Comparison of ENCODE assay signal across 26 cellular contexts in genomic region chr20:57268399-57269076, GRCh38. TPM values are rescaled to one million over a fixed set of nuclear protein-coding genes. Genes with fewer than 3 reads are reported as not detected.
DNase-seq lines count a peak whose midpoint lies in the region; ATAC-seq, FAIRE-seq and TF ChIP-seq lines count a peak whose summit lies in the region.
"Had no signal": no experiment of that assay in that cellular context is flagged by ENCODE, and none has a peak within 500 bp of the region (broad histone marks: within the 10 kb centered on the region; RNA-seq: fewer than 3 reads in every experiment).

No MANE protein-coding gene starts in this region.

- intact Hi-C loops in K562 (cut with micrococcal nuclease), result no loop called here

- peaks cover 0 to 22% of the 10 kb centered on the region in 2 experiments; a peak in 3 of 5 replicates for H3K4me1 ChIP-seq in K562 (replicated peaks in 1 of 2; ENCODE audit: control insufficient read depth in 2 of 2, insufficient read depth in 2 of 2, low read length in 2 of 2)

- H3K27ac Mint-ChIP-seq in neural crest cell (ENCODE audit: unreplicated experiment) (no peak overlapping the region), T-cell (peak overlapping the region in 1 of 2 donors; percentile 3), glutamatergic neuron (ENCODE audit: unreplicated experiment) (no peak overlapping the region)

- no TSS peak for BruUV-seq in K562 (replicated peaks; lab: Mats Ljungman, UMichigan)

- H2AFZ ChIP-seq in K562 (ENCODE audit: low read depth, low read length), result no peak overlapping the region

- H3K27me3 Mint-ChIP-seq in neural crest cell (ENCODE audit: low read depth), result peaks cover 64% of the 10 kb centered on the region
- H3K27me3 Mint-ChIP-seq in T-cell, result peaks cover 51 to 58% of the 10 kb centered on the region in 2 donors
- peaks cover 13% of the 10 kb centered on the region for H3K27me3 Mint-ChIP-seq in glutamatergic neuron (ENCODE audit: unreplicated experiment)

- CTCF ChIA-PET in K562 (lab: Yijun Ruan, JAX; ENCODE audit: low intra/inter-chr PET ratio) (no interaction called here), T-cell (lab: Charles Lee) (no interaction called here)

- TF ChIP-seq RAD21 in K562 (CRISPR knock-in tag; conservative IDR thresholded peaks at IDR 0.05 in 1 of 2, IDR thresholded peaks at IDR 0.05 in 1 of 2), result no peak

- WGBS in K562 (ENCODE audit: insufficient coverage, low coverage, missing lambda C conversion rate), result 0% methylated on average over 8 of the region's 8 CpGs

- TF ChIP-seq EP300 in K562 (IDR thresholded peaks at IDR 0.05; ENCODE audit: low read length), result no peak

- H3K4me2 ChIP-seq in K562 (ENCODE audit: insufficient read depth, low read length), result no peak overlapping the region

- no peaks in the 10 kb centered on the region for H3K36me3 Mint-ChIP-seq in neural crest cell (ENCODE audit: low read depth)
- H3K36me3 Mint-ChIP-seq in T-cell, result no peaks in the 10 kb centered on the region
- no peaks in the 10 kb centered on the region for H3K36me3 Mint-ChIP-seq in glutamatergic neuron (ENCODE audit: unreplicated experiment)
- H3K36me3 Mint-ChIP-seq: CD8-positive, alpha-beta memory T cell had no signal

- H3K9ac ChIP-seq in K562 (ENCODE audit: insufficient read depth in 1 of 2, low read depth in 2 of 2, low read length in 2 of 2), result no peak overlapping the region

- peak overlapping the region; percentile 57 for H3K4me3 Mint-ChIP-seq in neural crest cell
- H3K4me3 Mint-ChIP-seq in T-cell, result no peak overlapping the region
- H3K4me3 Mint-ChIP-seq in glutamatergic neuron (ENCODE audit: unreplicated experiment), result no peak overlapping the region

- TF ChIP-seq POLR2A in K562 (conservative IDR thresholded peaks at IDR 0.05), result no peak

- H3K9me1 ChIP-seq in K562 (ENCODE audit: control insufficient read depth, insufficient read depth, low read length), result peaks cover 2% of the 10 kb centered on the region

- H3K9me3 ChIP-seq in K562 (replicated peaks; ENCODE audit: control insufficient read depth, insufficient read depth, low read depth, low read length), result no peaks in the 10 kb centered on the region
- H3K9me3 ChIP-seq: SJSA1 had no signal

- H3K36me3 ChIP-seq in K562 (ENCODE audit: control insufficient read depth, insufficient read depth, low read length), result no peaks in the 10 kb centered on the region
- H3K36me3 ChIP-seq: SJSA1 had no signal

- TF ChIP-seq CTCF in K562 (IDR thresholded peaks at IDR 0.05 in 2 of 3, conservative IDR thresholded peaks at IDR 0.05 in 1 of 3; ENCODE audit: insufficient read depth in 2 of 3, low read depth in 1 of 3, low read length in 3 of 3) (no peak), neural crest cell (conservative IDR thresholded peaks at IDR 0.05) (no peak), glutamatergic neuron (IDR thresholded peaks at IDR 0.05; ENCODE audit: partially characterized antibody, unreplicated experiment) (no peak)

- peaks cover 37% of the 10 kb centered on the region for H3K4me1 Mint-ChIP-seq in neural crest cell
- peaks cover 0 to 5% (median 3%) of the 10 kb centered on the region in 3 donors for H3K4me1 Mint-ChIP-seq in T-cell
- H3K4me1 Mint-ChIP-seq in glutamatergic neuron (ENCODE audit: low read depth, unreplicated experiment), result peaks cover 26% of the 10 kb centered on the region

- no peak for ATAC-seq in K562
- no peak for ATAC-seq in T-cell (replicated peaks in 1 of 4)
- ATAC-seq: HCT116, HepG2 had no signal

- H3K79me2 ChIP-seq in K562 (ENCODE audit: control insufficient read depth, insufficient read depth, low read length), result no peaks in the 10 kb centered on the region

- FAIRE-seq in K562 (lab: Jason Lieb, UNC), result no peak
- FAIRE-seq: HepG2 had no signal

- H3K27me3 ChIP-seq in K562 (ENCODE audit: control insufficient read depth in 2 of 2, insufficient read depth in 2 of 2, low read length in 2 of 2), result peaks cover 19 to 55% of the 10 kb centered on the region in 2 experiments

- H3K9me3 Mint-ChIP-seq in neural crest cell, result no peaks in the 10 kb centered on the region
- no peaks in the 10 kb centered on the region for H3K9me3 Mint-ChIP-seq in T-cell
- H3K9me3 Mint-ChIP-seq in glutamatergic neuron (ENCODE audit: unreplicated experiment), result peaks cover 5% of the 10 kb centered on the region
- H3K9me3 Mint-ChIP-seq: CD8-positive, alpha-beta memory T cell had no signal

- no peak overlapping the region for H3K4me3 ChIP-seq in K562
- H3K4me3 ChIP-seq: SJSA1 had no signal

- H4K20me1 ChIP-seq in K562 (replicated peaks; ENCODE audit: control insufficient read depth, insufficient read depth, low read length), result peaks cover 5% of the 10 kb centered on the region; the same call in 1 of the 2 replicates

- no peak overlapping the region for H3K27ac ChIP-seq in K562 (ENCODE audit: extremely low read depth, low read depth, low read length)
- H3K27ac ChIP-seq: SJSA1 had no signal

- in situ Hi-C loops in K562 (cut with MboI), result no loop called here

- DNase-seq in HuH-7.5 (ENCODE audit: low spot score) (peak; percentile 63), K562 (ENCODE audit: extremely low read depth in 1 of 4, low spot score in 3 of 4) (no peak), neural crest cell (ENCODE audit: low read depth, low spot score) (no peak), T-cell (no peak), DMS53 (lab: John Stamatoyannopoulos, UW) (no peak), glutamatergic neuron (no peak)
- no peak for DNase-seq in activated effector memory CD4-positive, alpha-beta T cell treated with Interleukin-2 at 50 U/mL for 16 hours
- DNase-seq: C1 segment of cervical spinal cord; CD8-positive, alpha-beta memory T cell; DMS153; GOT3; KBM-7; NCI-H1105 treated with DMSO at 0.1 percent for 48 hours; NCI-H146; NCI-H1930; NCI-H2107; NCI-H524; NCI-H748 treated with DMSO at 0.1 percent for 48 hours; Right ventricle myocardium superior; RPMI8226 had no signal

- POLR2A ChIA-PET in K562 (lab: Yijun Ruan, JAX), result no interaction called here
- POLR2A ChIA-PET in T-cell (lab: Charles Lee), result no interaction called here

TF ChIP-seq in K562, 482 proteins besides CTCF, POLR2A, EP300 and RAD21 (continues in another document):
- TF ChIP-seq MCM2 (IDR thresholded peaks at IDR 0.05; ENCODE audit: low read depth) (no peak), SIRT6 (IDR thresholded peaks at IDR 0.05; ENCODE audit: low read depth, low read length) (no peak), TAL1 (IDR thresholded peaks at IDR 0.05) (no peak), AFF1 (IDR thresholded peaks at IDR 0.05; ENCODE audit: low read depth in 1 of 2, partially characterized antibody in 2 of 2) (no peak), CBX2 (IDR thresholded peaks at IDR 0.05; ENCODE audit: insufficient read depth, low read length, poor library complexity, severe bottlenecking) (no peak)

RNA-seq across cellular contexts. Expression of gene BMP7, which starts 2.1 kb away (rescaled TPM):
- total RNA-seq in K562 (2011; cell fraction: chromatin; rRNA removed; ENCODE audit: low replicate concordance), result not detected in 2 replicates
- total RNA-seq in K562 (2011; cell fraction: nucleolus; rRNA removed), result not detected in 2 replicates
- total RNA-seq in K562 (2011; cell fraction: nucleoplasm; rRNA removed), result not detected in 2 replicates
- total RNA-seq in K562 (2014; rRNA removed), result not detected in 2 replicates
- not detected in 2 replicates for total RNA-seq in K562 (2014; rRNA removed; fragmentation: Illumina TruSeq; extraction: Trizol)
- not detected in 2 replicates for total RNA-seq in K562 (2015; rRNA removed; fragmentation: Illumina TruSeq; extraction: Trizol)
- total RNA-seq in K562 (2021), result 0.13 and 0.18 TPM in 2 replicates
- polyA plus RNA-seq in K562 (2011; rRNA removed), result not detected in 2 replicates
- polyA plus RNA-seq in K562 (2011; cell fraction: cytosol; rRNA removed), result not detected in 2 replicates
- not detected in 2 replicates for polyA plus RNA-seq in K562 (2011; cell fraction: nucleus; rRNA removed)
- polyA plus RNA-seq in K562 (2012), result 0.07 and 0.15 TPM in 2 replicates
- polyA plus RNA-seq in K562 (2014; fragmentation: Illumina TruSeq; extraction: Trizol), result not detected in 2 replicates
- polyA plus RNA-seq in K562 (2014; fragmentation: Nextera tagmentation; extraction: Ambion mirVana), result not detected
- not detected in 2 replicates for polyA plus RNA-seq in K562 (2014; rRNA removed)
- polyA minus RNA-seq in K562 (2011; rRNA and poly(A)+ RNA removed), result not detected in 2 replicates
- not detected in 2 replicates for polyA minus RNA-seq in K562 (2011; cell fraction: cytosol; rRNA and poly(A)+ RNA removed)
- polyA minus RNA-seq in K562 (2011; cell fraction: nucleus; rRNA and poly(A)+ RNA removed), result not detected in 2 replicates
- total RNA-seq in neural crest cell, result 13.8 and 14.5 TPM in 2 replicates
- total RNA-seq in T-cell, result not detected
- 8.7 TPM for total RNA-seq in glutamatergic neuron (ENCODE audit: unreplicated experiment)
- total RNA-seq: CD8-positive, alpha-beta memory T cell; HepG2; HT-29; LHCN-M2; MCF 10A; SJSA1 had no signal
- polyA plus RNA-seq: CD8-positive, alpha-beta memory T cell; HepG2 had no signal
